Comparison of ENCODE assay signal across 13 cellular contexts in genomic region chr7:84191842-84192241, GRCh38. TPM values are rescaled to one million over a fixed set of nuclear protein-coding genes. Genes with fewer than 3 reads are reported as not detected.
A peak's percentile ranks its signal among the peaks of the same experiment; 100 is the strongest.
DNase-seq lines count a peak whose midpoint lies in the region; ATAC-seq, FAIRE-seq and TF ChIP-seq lines count a peak whose summit lies in the region.
"Had no signal": no experiment of that assay in that cellular context is flagged by ENCODE, and none has a peak within 500 bp of the region (broad histone marks: within the 10 kb centered on the region; RNA-seq: fewer than 3 reads in every experiment).

No MANE protein-coding gene starts in this region.

- DNase-seq in H54 (ENCODE audit: insufficient read length, low spot score) (no peak), stomach (no peak), SHP77 (lab: John Stamatoyannopoulos, UW) (no peak)
- DNase-seq: activated T-cell treated with anti-CD3 and anti-CD28 coated beads, Interleukin-2, amount 50 U/mL, for 24 hours; cerebellar nuclear complex; DMS79; heart left ventricle; uterus had no signal

- H3K9me3 ChIP-seq in gastroesophageal sphincter (no peaks in the 10 kb centered on the region), stomach (no peaks in the 10 kb centered on the region)
- H3K9me3 ChIP-seq: heart left ventricle, uterus had no signal

- H3K36me3 ChIP-seq in gastroesophageal sphincter (no peaks in the 10 kb centered on the region), stomach (no peaks in the 10 kb centered on the region)
- H3K36me3 ChIP-seq: heart left ventricle, uterus had no signal

- 11 to 31% methylated on average over 1 of the region's 1 CpG for WGBS in gastroesophageal sphincter (ENCODE audit: low coverage in 1 of 2), 2 donors
- WGBS in stomach, 5 donors, result 31 to 55% (median 40%) methylated on average over 1 of the region's 1 CpG

- ATAC-seq in SK-N-SH treated with all-trans-retinoic acid at 6 μM for 48 hours, result no peak
- no peak for ATAC-seq in gastroesophageal sphincter
- no peak for ATAC-seq in HG03342 (IDR thresholded peaks at IDR 0.05; ENCODE audit: unreplicated experiment)
- no peak for ATAC-seq in GM19035 (IDR thresholded peaks at IDR 0.05; ENCODE audit: unreplicated experiment)
- ATAC-seq: heart left ventricle, sciatic nerve had no signal

- intact Hi-C loops in stomach (cut with DNase I; ENCODE audit: low total_unique reads), result no loop called here

- TF ChIP-seq CTCF in gastroesophageal sphincter (IDR thresholded peaks at IDR 0.05) (no peak), stomach (IDR thresholded peaks at IDR 0.05) (no peak)

- no peak for TF ChIP-seq EP300 in gastroesophageal sphincter (IDR thresholded peaks at IDR 0.05)
- no peak for TF ChIP-seq EP300 in stomach (IDR thresholded peaks at IDR 0.05)

- no peaks in the 10 kb centered on the region for H3K27me3 ChIP-seq in gastroesophageal sphincter
- no peaks in the 10 kb centered on the region for H3K27me3 ChIP-seq in stomach
- H3K27me3 ChIP-seq: heart left ventricle, uterus had no signal

- H3K4me3 ChIP-seq in gastroesophageal sphincter (peak overlapping the region; percentile 55 to 70), stomach (peak overlapping the region; percentile 4 to 46 (median 23))
- H3K4me3 ChIP-seq: uterus had no signal

- H3K4me1 ChIP-seq in gastroesophageal sphincter (peaks cover 0 to 52% (median 0%) of the 10 kb centered on the region in 3 donors), stomach (peaks cover 0 to 31% (median 11%) of the 10 kb centered on the region in 4 donors)
- H3K4me1 ChIP-seq: uterus had no signal

- TF ChIP-seq POLR2A in H54 (IDR thresholded peaks at IDR 0.05; ENCODE audit: low read depth, low read length) (no peak), gastroesophageal sphincter (IDR thresholded peaks at IDR 0.05) (no peak), stomach (IDR thresholded peaks at IDR 0.05) (no peak)

- peak; percentile 80 for FAIRE-seq in H54 (lab: Jason Lieb, UNC)

- H3K27ac ChIP-seq in gastroesophageal sphincter, result peak overlapping the region; percentile 45 to 82 (median 77)
- H3K27ac ChIP-seq in stomach, result peak overlapping the region in 3 of 5 donors; percentile 16 to 54 (median 28)
- H3K27ac ChIP-seq: uterus had no signal

TF ChIP-seq in SK-N-SH treated with all-trans-retinoic acid at 6 μM for 48 hours, 23 proteins besides CTCF, POLR2A, EP300 and RAD21:
- TF ChIP-seq ZC3H10 (CRISPR knock-in tag; IDR thresholded peaks at IDR 0.05) (no peak), CSRNP3 (CRISPR knock-in tag; IDR thresholded peaks at IDR 0.05) (no peak), POU6F1 (CRISPR knock-in tag; IDR thresholded peaks at IDR 0.05; ENCODE audit: borderline replicate concordance, low read depth) (0 out of 2 replicates have a peak, but pooled peaks have one; percentile 27), ZFP3 (CRISPR knock-in tag; IDR thresholded peaks at IDR 0.05) (no peak)

RNA-seq across cellular contexts. Expression of gene SEMA3A, which starts 2.7 kb away (rescaled TPM):
- total RNA-seq in gastroesophageal sphincter (10 to 100 TPM; 24.6 to 61.6 (median 33.0) TPM), stomach (10 to 100 TPM in 2 of 5 donors, 1 to 10 TPM in 2, under 1 TPM in 1; 0.58 to 34.8 (median 4.7) TPM)
- polyA plus RNA-seq in stomach, result 1 to 10 TPM in 1 of 3 donors, under 1 TPM in 2; 0.31 to 1.5 (median 0.37) TPM
